ENCODE assay signal across 8 cellular contexts in genomic region chr2:10668402-10669012, GRCh38. TPM values are rescaled to one million over a fixed set of nuclear protein-coding genes. Genes with fewer than 3 reads are reported as not detected.
DNase-seq lines count a peak whose midpoint lies in the region; ATAC-seq, FAIRE-seq and TF ChIP-seq lines count a peak whose summit lies in the region.

No MANE protein-coding gene starts in this region.

- H3K4me3 Mint-ChIP-seq in T-helper 17 cell = no peak overlapping the region

- TF ChIP-seq CTCF in sigmoid colon (IDR thresholded peaks at IDR 0.05) = peak; percentile 32 to 62 (median 49)

- H3K36me3 ChIP-seq in sigmoid colon = peaks cover 0 to 77% (median 7%) of the 10 kb centered on the region in 4 donors

- no peaks in the 10 kb centered on the region for H3K4me1 ChIP-seq in sigmoid colon

- no peaks in the 10 kb centered on the region for H3K4me1 Mint-ChIP-seq in T-helper 17 cell

- intact Hi-C loops in sigmoid colon (cut with DNase I) = loop anchor here (5.0 kb wide), 2 partner anchors 221 to 546 kb away; partner anchors contain the start of genes ODC1 and RRM2

- DNase-seq in ELR (ENCODE audit: low read depth) (peak; percentile 77), NCI-H1105 treated with DMSO at 0.1 percent for 48 hours (lab: John Stamatoyannopoulos, UW) (peak; percentile 47), T-helper 17 cell (peak in 1 of 3 donors; percentile 20), foreskin melanocyte (peak; percentile 35), sigmoid colon (no peak)

- ATAC-seq in T-helper 17 cell (peak; percentile 78), GM19035 (IDR thresholded peaks at IDR 0.05; ENCODE audit: unreplicated experiment) (no peak), HG03457 (IDR thresholded peaks at IDR 0.05; ENCODE audit: unreplicated experiment) (no peak)

- H3K27ac ChIP-seq in sigmoid colon = no peak overlapping the region

- no peaks in the 10 kb centered on the region for H3K36me3 Mint-ChIP-seq in T-helper 17 cell (ENCODE audit: low read depth)

- no peaks in the 10 kb centered on the region for H3K27me3 ChIP-seq in sigmoid colon

- 30 to 50% methylated on average over 4 of the region's 4 CpGs for WGBS in sigmoid colon, 2 donors

- no peak overlapping the region for H3K27ac Mint-ChIP-seq in T-helper 17 cell

- TF ChIP-seq EP300 in sigmoid colon (IDR thresholded peaks at IDR 0.05) = no peak

- FAIRE-seq in A204.1 (lab: Jason Lieb, UNC) = peak; percentile 97

- no peaks in the 10 kb centered on the region for H3K9me3 ChIP-seq in T-helper 17 cell (ENCODE audit: control insufficient read depth, low read length, poor library complexity, severe bottlenecking)
- no peaks in the 10 kb centered on the region for H3K9me3 ChIP-seq in sigmoid colon

- H3K27me3 Mint-ChIP-seq in T-helper 17 cell = no peaks in the 10 kb centered on the region

- no peak overlapping the region for H3K4me3 ChIP-seq in sigmoid colon

- no peak for TF ChIP-seq POLR2A in sigmoid colon (IDR thresholded peaks at IDR 0.05)

RNA-seq across cellular contexts. Expression of gene NOL10, which starts 21.3 kb away (rescaled TPM):
- total RNA-seq in T-helper 17 cell = 10 to 100 TPM; 20.6 to 21.4 TPM
- 10 to 100 TPM; 30.1 to 36.0 (median 34.4) TPM for total RNA-seq in sigmoid colon
- polyA plus RNA-seq in sigmoid colon = 10 to 100 TPM; 10.6 to 14.6 (median 11.4) TPM

RNA-seq across cellular contexts. Expression of gene ATP6V1C2, which starts 52.9 kb away (rescaled TPM):
- total RNA-seq in T-helper 17 cell = not detected
- under 1 TPM in 1 of 4 donors, not detected in 3; 0.55 TPM for total RNA-seq in sigmoid colon
- under 1 TPM; under 0.01 to 0.93 (median 0.23) TPM for polyA plus RNA-seq in sigmoid colon
